11 cellular contexts compared by ENCODE assay signal in genomic region chr5:13316191-13316590, GRCh38.
"Had no signal": no experiment of that assay in that cellular context is flagged by ENCODE, and none has a peak within 500 bp of the region (broad histone marks: within the 10 kb centered on the region; RNA-seq: fewer than 3 reads in every experiment).

No MANE protein-coding gene starts in this region.

- ATAC-seq: activated CD4-positive, CD25-positive, alpha-beta regulatory T cell treated with anti-CD3 and anti-CD28 coated beads, Interleukin-2, amount 50 U/mL, for 24 hours; left ventricle myocardium superior; natural killer cell; stimulated activated naive B cell treated with anti-CD40 and anti-IgM and Interleukin-4, amounts not matched to agents 10 μg/mL and 1 μg/mL and 100 μg/mL, for 72 hours had no signal

- DNase-seq: activated CD4-positive, alpha-beta T cell treated with anti-CD3 and anti-CD28 coated beads, Interleukin-2, amount 50 U/mL, for 1 hour; activated CD8-positive, alpha-beta memory T cell treated with anti-CD3 and anti-CD28 coated beads for 24 hours; activated naive CD8-positive, alpha-beta T cell treated with anti-CD3 and anti-CD28 coated beads, Interleukin-2, amount 10 ng/mL, durations not matched to agents 7 days and 5 days; anterior cingulate cortex; dorsolateral prefrontal cortex; left ventricle myocardium superior; natural killer cell; stimulated activated CD4-positive, alpha-beta T cell treated with anti-CD3 and anti-CD28 coated beads, Interleukin-12 subunit alpha, Interleukin-12 subunit beta, amount 100 ng/mL, for 4 hours; stimulated activated naive B cell treated with anti-CD40 and anti-IgM and Interleukin-4, amounts not matched to agents 10 μg/mL and 1 μg/mL and 100 μg/mL, for 72 hours; thyroid gland had no signal
